11 cellular contexts compared by ENCODE assay signal in the genomic region with DNA sequence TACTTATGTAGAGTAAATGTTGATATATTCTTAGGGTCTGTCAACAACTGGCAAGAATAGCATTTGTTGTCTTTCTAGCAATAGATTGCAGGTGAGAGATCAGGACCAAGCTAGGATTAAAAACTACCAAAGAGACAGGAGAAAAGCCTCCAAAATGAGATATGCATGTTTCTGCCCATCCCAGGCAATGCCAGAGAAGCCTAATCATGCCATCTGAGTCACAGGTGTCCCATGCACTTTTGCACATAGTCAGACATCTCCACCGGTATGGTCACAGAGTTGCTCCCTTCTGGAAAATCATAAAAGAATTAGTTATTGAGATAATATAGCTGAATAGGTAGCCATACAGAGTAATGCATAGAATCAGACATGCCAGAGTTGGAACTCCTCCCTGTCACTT. TPM values are rescaled to one million over a fixed set of nuclear protein-coding genes. Genes with fewer than 3 reads are reported as not detected.
DNase-seq lines count a peak whose midpoint lies in the region; ATAC-seq and TF ChIP-seq lines count a peak whose summit lies in the region.
"Had no signal": no experiment of that assay in that cellular context is flagged by ENCODE, and none has a peak within 500 bp of the region (broad histone marks: within the 10 kb centered on the region; RNA-seq: fewer than 3 reads in every experiment).

No MANE protein-coding gene starts in this region.

- H3K9me3 Mint-ChIP-seq in HFFc6, result no peaks in the 10 kb centered on the region
- H3K9me3 Mint-ChIP-seq in memory B cell, result no peaks in the 10 kb centered on the region
- H3K9me3 Mint-ChIP-seq: activated naive CD8-positive, alpha-beta T cell treated with anti-CD3 and anti-CD28 coated beads for 36 hours; neural progenitor cell had no signal

- H3K9ac ChIP-seq in stomach smooth muscle (ENCODE audit: low read length in 2 of 2), result peak overlapping the region; percentile 74 to 77
- H3K9ac ChIP-seq: neural progenitor cell had no signal

- H3K4me3 Mint-ChIP-seq in HFFc6 (peak overlapping the region; percentile 62), memory B cell (peak overlapping the region; percentile 43)
- H3K4me3 Mint-ChIP-seq: activated naive CD8-positive, alpha-beta T cell treated with anti-CD3 and anti-CD28 coated beads for 36 hours; neural progenitor cell had no signal

- ATAC-seq in memory B cell (ENCODE audit: low read depth), result no peak

- no peak for TF ChIP-seq POLR2A in breast epithelium (IDR thresholded peaks at IDR 0.05)

- H3K27me3 ChIP-seq in breast epithelium (no peaks in the 10 kb centered on the region), stomach smooth muscle (ENCODE audit: control insufficient read depth in 1 of 2, insufficient read depth in 2 of 2, low read length in 2 of 2) (no peaks in the 10 kb centered on the region)
- H3K27me3 ChIP-seq: neural progenitor cell had no signal

- H3K27ac Mint-ChIP-seq in HFFc6 (no peak overlapping the region), memory B cell (peak overlapping the region; percentile 12)
- H3K27ac Mint-ChIP-seq: activated naive CD8-positive, alpha-beta T cell treated with anti-CD3 and anti-CD28 coated beads for 36 hours; neural progenitor cell had no signal

- intact Hi-C loops in breast epithelium (cut with DNase I; ENCODE audit: low total_unique reads), result no loop called here

- no peaks in the 10 kb centered on the region; the same call in 1 of the 2 replicates for H3K27me3 Mint-ChIP-seq in HFFc6 (ENCODE audit: insufficient read depth)
- H3K27me3 Mint-ChIP-seq in memory B cell, result no peaks in the 10 kb centered on the region
- H3K27me3 Mint-ChIP-seq: activated naive CD8-positive, alpha-beta T cell treated with anti-CD3 and anti-CD28 coated beads for 36 hours had no signal

- no peak for TF ChIP-seq CTCF in HFFc6 (IDR thresholded peaks at IDR 0.05)
- TF ChIP-seq CTCF in breast epithelium (IDR thresholded peaks at IDR 0.05), result no peak

- no peaks in the 10 kb centered on the region for H3K36me3 ChIP-seq in breast epithelium
- H3K36me3 ChIP-seq in stomach smooth muscle (ENCODE audit: control insufficient read depth in 2 of 2, insufficient read depth in 2 of 2, low read length in 2 of 2), result no peaks in the 10 kb centered on the region
- H3K36me3 ChIP-seq: neural progenitor cell had no signal

- H3K4me3 ChIP-seq in breast epithelium (peak overlapping the region; percentile 31 to 58 (median 38)), stomach smooth muscle (ENCODE audit: low read length in 2 of 2) (peak overlapping the region; percentile 60 to 64)
- H3K4me3 ChIP-seq: neural progenitor cell had no signal

- H3K27ac ChIP-seq in breast epithelium (peak overlapping the region; percentile 77 to 84), stomach smooth muscle (ENCODE audit: low read length) (peak overlapping the region; percentile 83)
- H3K27ac ChIP-seq: neural progenitor cell had no signal

- no peaks in the 10 kb centered on the region for H3K36me3 Mint-ChIP-seq in HFFc6 (ENCODE audit: low read depth)
- H3K36me3 Mint-ChIP-seq in memory B cell, result no peaks in the 10 kb centered on the region
- H3K36me3 Mint-ChIP-seq: activated naive CD8-positive, alpha-beta T cell treated with anti-CD3 and anti-CD28 coated beads for 36 hours; neural progenitor cell had no signal

- H3K4me1 Mint-ChIP-seq in HFFc6 (ENCODE audit: low read depth) (peaks cover 19% of the 10 kb centered on the region), memory B cell (peaks cover 10% of the 10 kb centered on the region)
- H3K4me1 Mint-ChIP-seq: activated naive CD8-positive, alpha-beta T cell treated with anti-CD3 and anti-CD28 coated beads for 36 hours had no signal

- no peak for DNase-seq in HFFc6
- no peak for DNase-seq in breast epithelium (ENCODE audit: low spot score in 2 of 2)
- DNase-seq in memory B cell (ENCODE audit: low spot score in 2 of 2), result no peak
- DNase-seq in stimulated activated CD4-positive, alpha-beta T cell treated with anti-CD3 and anti-CD28 coated beads, Interleukin-4, amount 100 ng/mL, for 4 hours, result no peak
- no peak for DNase-seq in stimulated activated CD4-positive, alpha-beta T cell treated with anti-CD3 and anti-CD28 coated beads, Interleukin-4, amount 100 ng/mL, for 24 hours
- DNase-seq in NCI-H69 (lab: John Stamatoyannopoulos, UW), result no peak
- no peak for DNase-seq in medulla oblongata (ENCODE audit: extremely low spot score)
- DNase-seq: activated naive CD8-positive, alpha-beta T cell treated with anti-CD3 and anti-CD28 coated beads for 36 hours; T-helper 1 cell had no signal

- no peaks in the 10 kb centered on the region for H3K9me3 ChIP-seq in breast epithelium
- no peaks in the 10 kb centered on the region for H3K9me3 ChIP-seq in stomach smooth muscle (ENCODE audit: control insufficient read depth in 2 of 2, low read length in 2 of 2)

- H3K4me1 ChIP-seq in breast epithelium, result peaks cover 7 to 12% of the 10 kb centered on the region in 2 donors
- peaks cover 27% of the 10 kb centered on the region for H3K4me1 ChIP-seq in stomach smooth muscle (ENCODE audit: control insufficient read depth, insufficient read depth, low read length)

RNA-seq across cellular contexts. Expression of gene PDK4, which starts 50.6 kb away (rescaled TPM):
- not detected for total RNA-seq in HFFc6 (2021; fragmentation: NEBNext Ultra II Directional; extraction: Animal tissue kit (Norgen Biotek cat#: 25700))
- 100 to 1,000 TPM; 507 to 797 (median 729) TPM for total RNA-seq in breast epithelium
- total RNA-seq: activated naive CD8-positive, alpha-beta T cell treated with anti-CD3 and anti-CD28 coated beads for 36 hours had no signal

RNA-seq across cellular contexts. Expression of gene ASB4, which starts 59.9 kb away (rescaled TPM):
- total RNA-seq in HFFc6 (2021; fragmentation: NEBNext Ultra II Directional; extraction: Animal tissue kit (Norgen Biotek cat#: 25700)), result not detected
- total RNA-seq in breast epithelium, result under 1 TPM; 0.16 to 0.33 (median 0.29) TPM
- total RNA-seq: activated naive CD8-positive, alpha-beta T cell treated with anti-CD3 and anti-CD28 coated beads for 36 hours had no signal

Comparison
In these comparisons a context has a peak if more than half of its experiments do, and no peak if none do; other contexts are left out.
1. RNA of gene PDK4, which starts 50.6 kb away (total RNA-seq): 507 to 797 TPM in breast epithelium; not detected in HFFc6; every median in the first group is over 100 times any median in the second.